ENCODE assay signal across 22 cellular contexts in genomic region chr12:11837318-11837934, GRCh38.
DNase-seq lines count a peak whose midpoint lies in the region; ATAC-seq and TF ChIP-seq lines count a peak whose summit lies in the region.
"Had no signal": no experiment of that assay in that cellular context is flagged by ENCODE, and none has a peak within 500 bp of the region (broad histone marks: within the 10 kb centered on the region; RNA-seq: fewer than 3 reads in every experiment).

No MANE protein-coding gene starts in this region.

- no peaks in the 10 kb centered on the region for H3K27me3 Mint-ChIP-seq in activated T-helper 1 cell treated with anti-CD3 and anti-CD28 coated beads, Interleukin-12 subunit alpha, Interleukin-12 subunit beta, Interleukin-2, Interleukin-4 antibody, amounts not matched to agents 30 ng/mL and 10 ng/mL and 1 ng/mL, durations not matched to agents 14 hours and 24 hours and 36 hours (ENCODE audit: insufficient read depth)
- H3K27me3 Mint-ChIP-seq: activated CD8-positive, alpha-beta T cell treated with anti-CD3 and anti-CD28 coated beads for 36 hours had no signal

- intact Hi-C loops in cardiac septum (cut with DNase I): no loop called here
- intact Hi-C loops in activated T-helper 1 cell treated with anti-CD3 and anti-CD28 coated beads, Interleukin-12 subunit alpha, Interleukin-12 subunit beta, Interleukin-2, Interleukin-4 antibody, amounts not matched to agents 30 ng/mL and 10 ng/mL and 1 ng/mL, durations not matched to agents 14 hours and 24 hours and 36 hours (cut with micrococcal nuclease): no loop called here

- H3K9ac ChIP-seq in muscle layer of colon (ENCODE audit: low read length): no peak overlapping the region
- H3K9ac ChIP-seq: SK-N-SH had no signal

- ATAC-seq in upper lobe of left lung (ENCODE audit: low FRiP score in 2 of 2): no peak

- TF ChIP-seq CTCF in right atrium auricular region (IDR thresholded peaks at IDR 0.05) (no peak), upper lobe of left lung (IDR thresholded peaks at IDR 0.05) (no peak)

- WGBS in upper lobe of left lung, 2 donors: 62 to 72% methylated on average over 3 of the region's 3 CpGs

- H3K9me3 ChIP-seq in right atrium auricular region: no peaks in the 10 kb centered on the region
- no peaks in the 10 kb centered on the region for H3K9me3 ChIP-seq in muscle layer of colon (ENCODE audit: low read length)
- no peaks in the 10 kb centered on the region for H3K9me3 ChIP-seq in upper lobe of left lung
- H3K9me3 ChIP-seq: pancreas, SK-N-SH had no signal

- H3K4me3 Mint-ChIP-seq in activated T-helper 1 cell treated with anti-CD3 and anti-CD28 coated beads, Interleukin-12 subunit alpha, Interleukin-12 subunit beta, Interleukin-2, Interleukin-4 antibody, amounts not matched to agents 30 ng/mL and 10 ng/mL and 1 ng/mL, durations not matched to agents 14 hours and 24 hours and 36 hours: peak overlapping the region; percentile 67
- H3K4me3 Mint-ChIP-seq: activated CD8-positive, alpha-beta T cell treated with anti-CD3 and anti-CD28 coated beads for 36 hours had no signal

- H3K27me3 ChIP-seq in right atrium auricular region: no peaks in the 10 kb centered on the region
- no peaks in the 10 kb centered on the region for H3K27me3 ChIP-seq in muscle layer of colon (ENCODE audit: control insufficient read depth in 1 of 2, insufficient read depth in 2 of 2, low read length in 2 of 2)
- no peaks in the 10 kb centered on the region for H3K27me3 ChIP-seq in upper lobe of left lung
- H3K27me3 ChIP-seq: brain microvascular endothelial cell, pancreas had no signal

- H3K4me3 ChIP-seq in right atrium auricular region: no peak overlapping the region
- H3K4me3 ChIP-seq in muscle layer of colon (ENCODE audit: low read depth in 1 of 2, low read length in 2 of 2): no peak overlapping the region
- H3K4me3 ChIP-seq in upper lobe of left lung: no peak overlapping the region
- H3K4me3 ChIP-seq: pancreas, PC-9, smooth muscle cell had no signal

- peak overlapping the region; percentile 94 for H3K27ac Mint-ChIP-seq in activated T-helper 1 cell treated with anti-CD3 and anti-CD28 coated beads, Interleukin-12 subunit alpha, Interleukin-12 subunit beta, Interleukin-2, Interleukin-4 antibody, amounts not matched to agents 30 ng/mL and 10 ng/mL and 1 ng/mL, durations not matched to agents 14 hours and 24 hours and 36 hours

- no peak for TF ChIP-seq EP300 in upper lobe of left lung (IDR thresholded peaks at IDR 0.05)

- H3K4me1 Mint-ChIP-seq in activated T-helper 1 cell treated with anti-CD3 and anti-CD28 coated beads, Interleukin-12 subunit alpha, Interleukin-12 subunit beta, Interleukin-2, Interleukin-4 antibody, amounts not matched to agents 30 ng/mL and 10 ng/mL and 1 ng/mL, durations not matched to agents 14 hours and 24 hours and 36 hours (ENCODE audit: low read depth): peaks cover 88% of the 10 kb centered on the region

- peaks cover 1% of the 10 kb centered on the region for H3K9me3 Mint-ChIP-seq in activated T-helper 1 cell treated with anti-CD3 and anti-CD28 coated beads, Interleukin-12 subunit alpha, Interleukin-12 subunit beta, Interleukin-2, Interleukin-4 antibody, amounts not matched to agents 30 ng/mL and 10 ng/mL and 1 ng/mL, durations not matched to agents 14 hours and 24 hours and 36 hours
- H3K9me3 Mint-ChIP-seq: activated CD8-positive, alpha-beta T cell treated with anti-CD3 and anti-CD28 coated beads for 36 hours had no signal

- peak overlapping the region; percentile 14 to 80 for H3K27ac ChIP-seq in right atrium auricular region
- peak overlapping the region; percentile 19 for H3K27ac ChIP-seq in muscle layer of colon (ENCODE audit: low read depth, low read length)
- H3K27ac ChIP-seq in upper lobe of left lung: peak overlapping the region in 3 of 4 donors; percentile 12 to 61 (median 13)
- H3K27ac ChIP-seq: brain microvascular endothelial cell, PC-9 had no signal

- no peak for TF ChIP-seq POLR2A in upper lobe of left lung (IDR thresholded peaks at IDR 0.05)

- H3K4me1 ChIP-seq in right atrium auricular region: peaks cover 0 to 57% of the 10 kb centered on the region in 2 donors
- peaks cover 52% of the 10 kb centered on the region for H3K4me1 ChIP-seq in muscle layer of colon (ENCODE audit: insufficient read depth, low read length)
- peaks cover 55 to 70% (median 65%) of the 10 kb centered on the region in 4 donors for H3K4me1 ChIP-seq in upper lobe of left lung

- DNase-seq in right atrium auricular region (ENCODE audit: low spot score): no peak
- DNase-seq in cardiac septum (ENCODE audit: low spot score): no peak
- DNase-seq in activated T-helper 1 cell treated with anti-CD3 and anti-CD28 coated beads, Interleukin-12 subunit alpha, Interleukin-12 subunit beta, Interleukin-2, Interleukin-4 antibody, amounts not matched to agents 30 ng/mL and 10 ng/mL and 1 ng/mL, durations not matched to agents 14 hours and 24 hours and 36 hours (ENCODE audit: low spot score): no peak
- no peak for DNase-seq in upper lobe of left lung
- no peak for DNase-seq in GOT3 (lab: John Stamatoyannopoulos, UW)
- no peak for DNase-seq in mucosa of gallbladder (ENCODE audit: low spot score)
- DNase-seq in globus pallidus (ENCODE audit: low spot score): no peak
- DNase-seq: activated CD8-positive, alpha-beta T cell treated with anti-CD3 and anti-CD28 coated beads for 36 hours; activated effector memory CD4-positive, alpha-beta T cell treated with Interleukin-2 at 50 U/mL for 16 hours; brain microvascular endothelial cell; Calu3; GF-D8; islet precursor cell; KG1; NCI-H1436; NCI-H510A; pancreas; PC-9; SK-N-SH; stimulated activated naive CD4-positive, alpha-beta T cell had no signal

- H3K36me3 ChIP-seq in right atrium auricular region (no peaks in the 10 kb centered on the region), muscle layer of colon (ENCODE audit: insufficient read depth, low read length) (peaks cover 5% of the 10 kb centered on the region), upper lobe of left lung (no peaks in the 10 kb centered on the region)
- H3K36me3 ChIP-seq: pancreas had no signal

- H3K36me3 Mint-ChIP-seq in activated T-helper 1 cell treated with anti-CD3 and anti-CD28 coated beads, Interleukin-12 subunit alpha, Interleukin-12 subunit beta, Interleukin-2, Interleukin-4 antibody, amounts not matched to agents 30 ng/mL and 10 ng/mL and 1 ng/mL, durations not matched to agents 14 hours and 24 hours and 36 hours (ENCODE audit: low read depth): peaks cover 70% of the 10 kb centered on the region
